ENCODE assay signal across 8 cellular contexts in the genomic region with DNA sequence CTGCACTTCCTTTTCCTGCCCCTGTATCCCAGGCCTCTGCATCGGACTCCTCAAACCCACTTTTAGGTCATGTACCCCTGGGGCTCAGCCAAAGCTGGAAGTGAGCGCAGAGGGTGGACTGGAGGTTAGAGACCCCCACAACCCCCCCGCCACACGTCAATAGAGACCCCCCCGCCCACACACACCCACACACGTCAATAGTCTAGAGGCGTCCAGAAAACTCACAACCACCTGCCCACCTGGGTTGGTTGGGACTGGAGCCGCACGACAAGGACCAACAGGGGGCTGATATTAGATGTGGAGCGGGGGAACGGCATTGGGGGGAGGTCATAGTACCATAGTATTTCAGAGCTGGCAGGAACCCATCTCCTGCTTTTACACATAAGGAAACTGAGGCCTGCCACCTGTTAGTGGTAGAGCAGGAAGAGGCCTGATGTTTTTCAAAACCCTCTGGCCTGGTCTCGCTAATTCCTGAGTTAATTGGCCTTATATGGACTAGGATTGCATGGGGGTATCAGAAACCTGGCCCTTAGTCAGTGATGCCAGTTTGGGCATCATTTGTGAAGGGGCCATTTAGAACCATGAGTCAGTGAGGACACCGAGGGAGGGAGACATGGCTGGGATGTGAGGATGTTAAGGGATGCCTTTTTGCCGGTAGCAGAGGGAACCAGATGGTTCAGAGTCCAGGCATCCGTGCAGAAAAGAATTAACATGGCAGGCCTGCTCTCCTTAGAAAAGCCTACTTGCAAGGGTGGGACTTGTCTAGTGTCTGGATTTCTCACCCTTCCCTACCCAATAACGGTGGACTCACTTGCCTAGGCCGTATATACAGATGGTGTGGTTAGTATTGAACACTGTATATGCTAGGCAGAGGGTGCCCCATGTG. TPM values are rescaled to one million over a fixed set of nuclear protein-coding genes. Genes with fewer than 3 reads are reported as not detected.
DNase-seq lines count a peak whose midpoint lies in the region; ATAC-seq and TF ChIP-seq lines count a peak whose summit lies in the region.

No MANE protein-coding gene starts in this region.

- H3K9me3 Mint-ChIP-seq in stimulated activated effector memory CD8-positive, alpha-beta T cell treated with anti-CD3 and anti-CD28 coated beads, Interleukin-12 subunit alpha, Interleukin-12 subunit beta, amount 100 ng/mL, for 72 hours = no peaks in the 10 kb centered on the region

- H3K4me3 ChIP-seq in HAP-1 (peak overlapping the region; percentile 60), right cardiac atrium (ENCODE audit: low read length) (peak overlapping the region; percentile 76)

- no peaks in the 10 kb centered on the region for H3K36me3 ChIP-seq in HAP-1 (replicated peaks)

- H3K27ac Mint-ChIP-seq in stimulated activated effector memory CD8-positive, alpha-beta T cell treated with anti-CD3 and anti-CD28 coated beads, Interleukin-12 subunit alpha, Interleukin-12 subunit beta, amount 100 ng/mL, for 72 hours = peak overlapping the region; percentile 81

- H3K4me3 Mint-ChIP-seq in stimulated activated effector memory CD8-positive, alpha-beta T cell treated with anti-CD3 and anti-CD28 coated beads, Interleukin-12 subunit alpha, Interleukin-12 subunit beta, amount 100 ng/mL, for 72 hours = peak overlapping the region; percentile 70

- in situ Hi-C loops in HAP-1 (cut with MboI; ENCODE audit: low sequenced_read_pairs) = no loop called here

- DNase-seq in HAP-1 (ENCODE audit: low spot score in 2 of 2) = no peak
- peak in 1 of 3 donors; percentile 16 for DNase-seq in right cardiac atrium
- DNase-seq in stimulated activated effector memory CD8-positive, alpha-beta T cell treated with anti-CD3 and anti-CD28 coated beads, Interleukin-12 subunit alpha, Interleukin-12 subunit beta, amount 100 ng/mL, for 72 hours (ENCODE audit: low spot score in 2 of 2) = no peak
- DNase-seq in stimulated activated naive CD4-positive, alpha-beta T cell treated with Interleukin-2 at 50 U/mL for 16 hours (lab: John Stamatoyannopoulos, UW) = no peak
- no peak for DNase-seq in foreskin keratinocyte

- peaks cover 26% of the 10 kb centered on the region for H3K4me1 ChIP-seq in HAP-1
- H3K4me1 ChIP-seq in right cardiac atrium (ENCODE audit: control insufficient read depth, insufficient read depth, low read length) = peaks cover 3% of the 10 kb centered on the region
- peaks cover 3% of the 10 kb centered on the region for H3K4me1 ChIP-seq in foreskin keratinocyte

- TF ChIP-seq CTCF in VCaP (conservative IDR thresholded peaks at IDR 0.05) = no peak
- TF ChIP-seq CTCF in foreskin keratinocyte (conservative IDR thresholded peaks at IDR 0.05) = no peak

- ATAC-seq in right cardiac atrium (no peak), GM19452 (IDR thresholded peaks at IDR 0.05; ENCODE audit: unreplicated experiment) (no peak), HG03469 (IDR thresholded peaks at IDR 0.05; ENCODE audit: unreplicated experiment) (no peak), foreskin keratinocyte (no peak)
- ATAC-seq in stimulated activated effector memory CD8-positive, alpha-beta T cell treated with anti-CD3 and anti-CD28 coated beads, Interleukin-12 subunit alpha, Interleukin-12 subunit beta, amount 100 ng/mL, for 72 hours = no peak

- H3K27ac ChIP-seq in VCaP (peak overlapping the region; percentile 72; the same call in 1 of the 2 replicates), right cardiac atrium (ENCODE audit: low read length) (no peak overlapping the region), foreskin keratinocyte (no peak overlapping the region)

- intact Hi-C loops in right cardiac atrium (cut with DNase I) = no loop called here

- H3K9me3 ChIP-seq in HAP-1 (no peaks in the 10 kb centered on the region), right cardiac atrium (ENCODE audit: control insufficient read depth, low read length) (no peaks in the 10 kb centered on the region)

- H3K4me1 Mint-ChIP-seq in stimulated activated effector memory CD8-positive, alpha-beta T cell treated with anti-CD3 and anti-CD28 coated beads, Interleukin-12 subunit alpha, Interleukin-12 subunit beta, amount 100 ng/mL, for 72 hours = peaks cover 33% of the 10 kb centered on the region

- H3K27me3 ChIP-seq in HAP-1 (ENCODE audit: low read depth) (no peaks in the 10 kb centered on the region), right cardiac atrium (ENCODE audit: control insufficient read depth, insufficient read depth) (no peaks in the 10 kb centered on the region), foreskin keratinocyte (no peaks in the 10 kb centered on the region)

- no peaks in the 10 kb centered on the region for H3K36me3 Mint-ChIP-seq in stimulated activated effector memory CD8-positive, alpha-beta T cell treated with anti-CD3 and anti-CD28 coated beads, Interleukin-12 subunit alpha, Interleukin-12 subunit beta, amount 100 ng/mL, for 72 hours

- WGBS in right cardiac atrium = 55% methylated on average over 17 of the region's 17 CpGs

RNA-seq across cellular contexts. Expression of gene NENF, which starts 1.1 kb away (rescaled TPM):
- total RNA-seq in right cardiac atrium (100 to 1,000 TPM in 3 of 4 donors, 10 to 100 TPM in 1; 99.4 to 117 (median 104) TPM), foreskin keratinocyte (80.7 and 82.8 TPM in 2 replicates)
- polyA plus RNA-seq in right cardiac atrium (121 TPM), foreskin keratinocyte (113 and 114 TPM in 2 replicates)

RNA-seq across cellular contexts. Expression of gene PACC1, which starts 19.1 kb away (rescaled TPM):
- total RNA-seq in right cardiac atrium (1 to 10 TPM; 3.2 to 4.9 (median 4.3) TPM), foreskin keratinocyte (15.0 and 17.7 TPM in 2 replicates)
- polyA plus RNA-seq in right cardiac atrium (2.3 TPM), foreskin keratinocyte (10.4 and 12.9 TPM in 2 replicates)
